ENCODE assay signal across 19 cellular contexts in the genomic region with DNA sequence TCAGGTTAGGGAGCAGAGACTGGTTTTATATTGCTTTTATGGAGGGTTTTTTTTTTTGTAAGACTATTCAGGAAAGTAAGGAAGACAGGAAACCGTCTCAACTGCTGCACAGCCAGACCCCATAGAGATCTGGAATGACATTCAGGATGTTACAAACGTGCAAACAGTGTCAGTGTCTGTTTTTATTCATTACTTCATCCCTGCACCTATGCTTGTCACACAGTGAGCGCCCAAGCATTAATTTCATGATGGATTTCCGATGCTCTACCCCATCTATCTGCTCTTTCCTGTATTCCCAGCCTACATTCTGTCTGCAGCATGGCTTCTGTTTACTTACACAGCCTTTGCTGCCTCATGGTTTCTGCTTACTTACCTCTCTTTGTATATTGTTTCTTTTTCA. TPM values are rescaled to one million over a fixed set of nuclear protein-coding genes. Genes with fewer than 3 reads are reported as not detected.
DNase-seq lines count a peak whose midpoint lies in the region; ATAC-seq and TF ChIP-seq lines count a peak whose summit lies in the region.
"Had no signal": no experiment of that assay in that cellular context is flagged by ENCODE, and none has a peak within 500 bp of the region (broad histone marks: within the 10 kb centered on the region; RNA-seq: fewer than 3 reads in every experiment).

No MANE protein-coding gene starts in this region.

- H3K4me3 Mint-ChIP-seq in activated naive CD8-positive, alpha-beta T cell treated with anti-CD3 and anti-CD28 coated beads, Interleukin-2, amount 50 U/mL, for 24 hours, result no peak overlapping the region
- no peak overlapping the region for H3K4me3 Mint-ChIP-seq in activated naive CD8-positive, alpha-beta T cell treated with anti-CD3 and anti-CD28 coated beads for 36 hours
- H3K4me3 Mint-ChIP-seq in mesothelial cell of epicardium, result no peak overlapping the region
- H3K4me3 Mint-ChIP-seq: activated CD4-positive, alpha-beta T cell treated with anti-CD3 and anti-CD28 coated beads, Interleukin-2, amount 10 ng/mL, durations not matched to agents 24 days and 14 days; activated naive CD8-positive, alpha-beta T cell had no signal

- H3K4me1 Mint-ChIP-seq in activated naive CD8-positive, alpha-beta T cell treated with anti-CD3 and anti-CD28 coated beads, Interleukin-2, amount 50 U/mL, for 24 hours, result peaks cover 47% of the 10 kb centered on the region
- H3K4me1 Mint-ChIP-seq in activated naive CD8-positive, alpha-beta T cell treated with anti-CD3 and anti-CD28 coated beads for 36 hours, result peaks cover 45% of the 10 kb centered on the region
- H3K4me1 Mint-ChIP-seq in mesothelial cell of epicardium, result peaks cover 31% of the 10 kb centered on the region

- H3K27ac Mint-ChIP-seq in activated naive CD8-positive, alpha-beta T cell treated with anti-CD3 and anti-CD28 coated beads, Interleukin-2, amount 50 U/mL, for 24 hours, result peak overlapping the region; percentile 29
- H3K27ac Mint-ChIP-seq in activated naive CD8-positive, alpha-beta T cell treated with anti-CD3 and anti-CD28 coated beads for 36 hours, result no peak overlapping the region
- H3K27ac Mint-ChIP-seq in mesothelial cell of epicardium, result peak overlapping the region; percentile 63
- H3K27ac Mint-ChIP-seq: activated CD4-positive, alpha-beta T cell treated with anti-CD3 and anti-CD28 coated beads, Interleukin-2, amount 10 ng/mL, durations not matched to agents 24 days and 14 days; activated naive CD8-positive, alpha-beta T cell had no signal

- no peak overlapping the region for H3K4me3 ChIP-seq in subcutaneous abdominal adipose tissue (ENCODE audit: low read depth in 1 of 5, low read length in 5 of 5)
- H3K4me3 ChIP-seq: BLaER1 treated with 17β-estradiol and CSF1 and Interleukin-3, amounts not matched to agents 10 nM and 100 nM; HAP-1; lung; skin epidermis; tibial nerve had no signal

- H3K36me3 Mint-ChIP-seq in activated naive CD8-positive, alpha-beta T cell treated with anti-CD3 and anti-CD28 coated beads, Interleukin-2, amount 50 U/mL, for 24 hours (ENCODE audit: low read depth), result peaks cover 48% of the 10 kb centered on the region
- peaks cover 54% of the 10 kb centered on the region for H3K36me3 Mint-ChIP-seq in activated naive CD8-positive, alpha-beta T cell treated with anti-CD3 and anti-CD28 coated beads for 36 hours
- H3K36me3 Mint-ChIP-seq in mesothelial cell of epicardium, result peaks cover 18% of the 10 kb centered on the region

- no peaks in the 10 kb centered on the region for H3K27me3 ChIP-seq in subcutaneous abdominal adipose tissue (ENCODE audit: control insufficient read depth in 5 of 5, insufficient read depth in 4 of 5, low read length in 5 of 5)
- H3K27me3 ChIP-seq: BLaER1 treated with 17β-estradiol and CSF1 and Interleukin-3, amounts not matched to agents 10 nM and 100 nM; neutrophil; tibial nerve had no signal

- H3K9me3 Mint-ChIP-seq in activated naive CD8-positive, alpha-beta T cell treated with anti-CD3 and anti-CD28 coated beads, Interleukin-2, amount 50 U/mL, for 24 hours, result no peaks in the 10 kb centered on the region
- no peaks in the 10 kb centered on the region for H3K9me3 Mint-ChIP-seq in activated naive CD8-positive, alpha-beta T cell treated with anti-CD3 and anti-CD28 coated beads for 36 hours
- peaks cover 5% of the 10 kb centered on the region for H3K9me3 Mint-ChIP-seq in mesothelial cell of epicardium
- H3K9me3 Mint-ChIP-seq: activated CD4-positive, alpha-beta T cell treated with anti-CD3 and anti-CD28 coated beads, Interleukin-2, amount 10 ng/mL, durations not matched to agents 24 days and 14 days had no signal

- H3K36me3 ChIP-seq in subcutaneous abdominal adipose tissue (ENCODE audit: control insufficient read depth in 5 of 5, insufficient read depth in 5 of 5, low read length in 5 of 5), result peaks cover 43 to 61% (median 48%) of the 10 kb centered on the region in 5 donors
- H3K36me3 ChIP-seq: neutrophil had no signal

- no peak overlapping the region for H3K9ac ChIP-seq in subcutaneous abdominal adipose tissue (ENCODE audit: low read length in 5 of 5)

- DNase-seq in activated naive CD8-positive, alpha-beta T cell treated with anti-CD3 and anti-CD28 coated beads, Interleukin-2, amount 50 U/mL, for 24 hours, result no peak
- no peak for DNase-seq in activated naive CD8-positive, alpha-beta T cell treated with anti-CD3 and anti-CD28 coated beads for 36 hours
- DNase-seq in dermis blood vessel endothelial cell (peak; percentile 38), mesothelial cell of epicardium (ENCODE audit: low spot score in 2 of 2, unreplicated experiment in 2 of 2) (no peak), NCI-H2227 (lab: John Stamatoyannopoulos, UW; ENCODE audit: unreplicated experiment) (no peak)
- DNase-seq in activated T-cell treated with anti-CD3 and anti-CD28 coated beads, Interleukin-2, amount 50 U/mL, for 1 hour, result no peak
- DNase-seq: activated CD4-positive, alpha-beta T cell treated with anti-CD3 and anti-CD28 coated beads, Interleukin-2, amount 10 ng/mL, durations not matched to agents 24 days and 14 days; NCI-H524; T1000 had no signal

- ATAC-seq in activated naive CD8-positive, alpha-beta T cell treated with anti-CD3 and anti-CD28 coated beads, Interleukin-2, amount 50 U/mL, for 24 hours, result no peak
- ATAC-seq in GM19397 (IDR thresholded peaks at IDR 0.05; ENCODE audit: unreplicated experiment), result no peak

- peaks cover 0 to 31% (median 21%) of the 10 kb centered on the region in 5 donors for H3K4me1 ChIP-seq in subcutaneous abdominal adipose tissue (ENCODE audit: control insufficient read depth in 5 of 5, insufficient read depth in 5 of 5, low read length in 5 of 5)

- H3K27ac ChIP-seq in subcutaneous abdominal adipose tissue (ENCODE audit: low read depth, low read length), result peak overlapping the region; percentile 20
- H3K27ac ChIP-seq: 22Rv1, neutrophil had no signal

- H3K9me3 ChIP-seq in subcutaneous abdominal adipose tissue (ENCODE audit: control insufficient read depth in 5 of 5, low read length in 5 of 5), result peaks cover 0 to 4% (median 3%) of the 10 kb centered on the region in 5 donors
- H3K9me3 ChIP-seq: BLaER1 treated with 17β-estradiol and CSF1 and Interleukin-3, amounts not matched to agents 10 nM and 100 nM; HAP-1; neutrophil; tibial nerve had no signal

- TF ChIP-seq CTCF in mesothelial cell of epicardium (IDR thresholded peaks at IDR 0.05; ENCODE audit: unreplicated experiment), result no peak

- no peaks in the 10 kb centered on the region for H3K27me3 Mint-ChIP-seq in activated naive CD8-positive, alpha-beta T cell treated with anti-CD3 and anti-CD28 coated beads, Interleukin-2, amount 50 U/mL, for 24 hours
- no peaks in the 10 kb centered on the region for H3K27me3 Mint-ChIP-seq in activated naive CD8-positive, alpha-beta T cell treated with anti-CD3 and anti-CD28 coated beads for 36 hours
- no peaks in the 10 kb centered on the region for H3K27me3 Mint-ChIP-seq in mesothelial cell of epicardium (ENCODE audit: low read depth)
- H3K27me3 Mint-ChIP-seq: activated naive CD8-positive, alpha-beta T cell had no signal

RNA-seq across cellular contexts. Expression of a gene that starts 53.2 kb away (rescaled TPM):
- total RNA-seq in activated naive CD8-positive, alpha-beta T cell treated with anti-CD3 and anti-CD28 coated beads for 36 hours, result 10 to 100 TPM; 66.4 to 74.1 TPM
- total RNA-seq in dermis blood vessel endothelial cell, result 160 and 179 TPM in 2 replicates
- total RNA-seq in mesothelial cell of epicardium, result 83.6 to 88.5 TPM (median 84.1 TPM) in 3 replicates
